ENCODE assay signal across 8 cellular contexts in genomic region chr19:55341191-55342043, GRCh38. TPM values are rescaled to one million over a fixed set of nuclear protein-coding genes. Genes with fewer than 3 reads are reported as not detected.
A peak's percentile ranks its signal among the peaks of the same experiment; 100 is the strongest.
DNase-seq lines count a peak whose midpoint lies in the region; ATAC-seq and TF ChIP-seq lines count a peak whose summit lies in the region.

No MANE protein-coding gene starts in this region.

- H3K9me3 ChIP-seq in BLaER1 treated with 17β-estradiol and CSF1 and Interleukin-3, amounts not matched to agents 10 nM and 100 nM (replicated peaks in 1 of 11), result no peaks in the 10 kb centered on the region
- no peaks in the 10 kb centered on the region for H3K9me3 ChIP-seq in HUES6 (ENCODE audit: control insufficient read depth, insufficient read depth, low read depth, low read length)
- no peaks in the 10 kb centered on the region for H3K9me3 ChIP-seq in vagina

- H4K20me1 ChIP-seq in BLaER1 treated with 17β-estradiol and CSF1 and Interleukin-3, amounts not matched to agents 10 nM and 100 nM, result peaks cover 6 to 46% (median 10%) of the 10 kb centered on the region in 11 experiments; a peak in 14 of 22 replicates

- H3K27ac ChIP-seq in BLaER1 treated with 17β-estradiol and CSF1 and Interleukin-3, amounts not matched to agents 10 nM and 100 nM, result peak overlapping the region in 7 of 11 experiments; percentile 79 to 87 (median 82); a peak in 12 of 22 replicates
- peak overlapping the region; percentile 78; the same call in 1 of the 2 replicates for H3K27ac ChIP-seq in HUES6 (ENCODE audit: low read depth, low read length)
- H3K27ac ChIP-seq in vagina, result peak overlapping the region; percentile 84

- intact Hi-C loops in head of caudate nucleus (cut with DNase I), result loop anchor here (5.0 kb wide), 1 partner anchor 41 kb away; the partner anchor contains the start of gene TMEM238
- intact Hi-C loops in vagina (cut with DNase I), result loop anchor here (2.0 kb wide), 1 partner anchor 43 kb away; the partner anchor contains the start of genes RPL28 and TMEM238

- no peak for ATAC-seq in GM19351 (IDR thresholded peaks at IDR 0.05; ENCODE audit: unreplicated experiment)

- peak overlapping the region; percentile 96 to 100 (median 99) for H3K4me2 ChIP-seq in BLaER1 treated with 17β-estradiol and CSF1 and Interleukin-3, amounts not matched to agents 10 nM and 100 nM

- no peak for TF ChIP-seq CTCF in vagina (IDR thresholded peaks at IDR 0.05)

- peaks cover 16 to 49% (median 30%) of the 10 kb centered on the region in 11 experiments; a peak in 21 of 22 replicates for H3K36me3 ChIP-seq in BLaER1 treated with 17β-estradiol and CSF1 and Interleukin-3, amounts not matched to agents 10 nM and 100 nM
- H3K36me3 ChIP-seq in HUES6 (ENCODE audit: control insufficient read depth, insufficient read depth, low read length), result peaks cover 42% of the 10 kb centered on the region
- no peaks in the 10 kb centered on the region for H3K36me3 ChIP-seq in vagina

- peak overlapping the region; percentile 84 to 92 (median 89); a peak in 21 of 22 replicates for H3K9ac ChIP-seq in BLaER1 treated with 17β-estradiol and CSF1 and Interleukin-3, amounts not matched to agents 10 nM and 100 nM
- H3K9ac ChIP-seq in HUES6 (ENCODE audit: low read length), result peak overlapping the region; percentile 21

- H3K27me3 ChIP-seq in BLaER1 treated with 17β-estradiol and CSF1 and Interleukin-3, amounts not matched to agents 10 nM and 100 nM, result no peaks in the 10 kb centered on the region
- H3K27me3 ChIP-seq in HUES6 (ENCODE audit: control insufficient read depth, insufficient read depth, low read length) (no peaks in the 10 kb centered on the region), vagina (no peaks in the 10 kb centered on the region)

- DNase-seq in OCI-M1 (lab: John Stamatoyannopoulos, UW), result peak; percentile 79
- peak; percentile 15 for DNase-seq in activated effector memory CD4-positive, alpha-beta T cell treated with Interleukin-2 at 50 U/mL for 16 hours
- DNase-seq in head of caudate nucleus, result peak; percentile 39 to 92 (median 79)
- DNase-seq in pons (ENCODE audit: low spot score), result peak; percentile 30
- no peak for DNase-seq in vagina (ENCODE audit: extremely low spot score in 2 of 2)

- peaks cover 26 to 71% (median 57%) of the 10 kb centered on the region in 10 experiments for H3K4me1 ChIP-seq in BLaER1 treated with 17β-estradiol and CSF1 and Interleukin-3, amounts not matched to agents 10 nM and 100 nM
- H3K4me1 ChIP-seq in HUES6 (ENCODE audit: control insufficient read depth, insufficient read depth, low read length) (peaks cover 28% of the 10 kb centered on the region), vagina (peaks cover 37% of the 10 kb centered on the region)

- no peak for TF ChIP-seq POLR2A in vagina (IDR thresholded peaks at IDR 0.05)

- H3K4me3 ChIP-seq in BLaER1 treated with 17β-estradiol and CSF1 and Interleukin-3, amounts not matched to agents 10 nM and 100 nM, result peak overlapping the region; percentile 68 to 85 (median 77)
- H3K4me3 ChIP-seq in HUES6 (ENCODE audit: low read depth, low read length), result peak overlapping the region; percentile 97
- H3K4me3 ChIP-seq in vagina, result peak overlapping the region; percentile 61 to 68

RNA-seq across cellular contexts. Expression of gene KMT5C, which starts 1.7 kb away (rescaled TPM):
- 19.2 TPM for total RNA-seq in vagina

RNA-seq across cellular contexts. Expression of gene COX6B2, which starts 13.1 kb away (rescaled TPM):
- 5.2 TPM for total RNA-seq in vagina

RNA-seq across cellular contexts. Expression of gene TMEM150B, which starts 16.3 kb away (rescaled TPM):
- not detected for total RNA-seq in vagina

RNA-seq across cellular contexts. Expression of gene GARIN5B, which starts 21.6 kb away (rescaled TPM):
- not detected for total RNA-seq in vagina

RNA-seq across cellular contexts. Expression of gene IL11, which starts 28.8 kb away (rescaled TPM):
- total RNA-seq in vagina, result not detected

Comparison
In these comparisons a context has a peak if more than half of its experiments do, and no peak if none do; other contexts are left out.
1. DNase-seq: peak in OCI-M1 (single experiment), activated effector memory CD4-positive, alpha-beta T cell treated with Interleukin-2 at 50 U/mL for 16 hours (single experiment), head of caudate nucleus (42 of 42) and pons (single experiment); none in vagina (0 of 2).
2. Peak in every context shown above with its lines, with median percentiles within 50 percentile points of each other: H3K27ac ChIP-seq and H3K4me3 ChIP-seq.